In genomic region chr3:10166213-10166604, GRCh38 we compare ENCODE assay signal across 15 cellular contexts. TPM values are rescaled to one million over a fixed set of nuclear protein-coding genes. Genes with fewer than 3 reads are reported as not detected.
DNase-seq lines count a peak whose midpoint lies in the region; ATAC-seq and TF ChIP-seq lines count a peak whose summit lies in the region.
"Had no signal": no experiment of that assay in that cellular context is flagged by ENCODE, and none has a peak within 500 bp of the region (broad histone marks: within the 10 kb centered on the region; RNA-seq: fewer than 3 reads in every experiment).

No MANE protein-coding gene starts in this region.

- H3K27me3 ChIP-seq in thoracic aorta (replicated peaks; ENCODE audit: insufficient read depth), result no peaks in the 10 kb centered on the region
- no peaks in the 10 kb centered on the region for H3K27me3 ChIP-seq in endodermal cell (ENCODE audit: control insufficient read depth, insufficient read depth, low read length, poor library complexity, severe bottlenecking)

- no peaks in the 10 kb centered on the region for H3K27me3 Mint-ChIP-seq in activated naive CD4-positive, alpha-beta T cell treated with anti-CD3 and anti-CD28 coated beads, Interleukin-2, amount 50 U/mL, for 24 hours
- H3K27me3 Mint-ChIP-seq in activated CD4-positive, alpha-beta memory T cell treated with anti-CD3 and anti-CD28 coated beads, Interleukin-2, amount 10 ng/mL, durations not matched to agents 7 days and 5 days, result no peaks in the 10 kb centered on the region
- H3K27me3 Mint-ChIP-seq in immature natural killer cell (ENCODE audit: low read depth in 3 of 3) (peaks cover 0 to 6% (median 3%) of the 10 kb centered on the region in 3 donors), endodermal cell (ENCODE audit: insufficient read depth) (peaks cover 10% of the 10 kb centered on the region)

- no peak overlapping the region for H3K9ac ChIP-seq in endodermal cell (ENCODE audit: extremely low read depth, low read length, poor library complexity, severe bottlenecking)

- H3K4me1 ChIP-seq in thoracic aorta (ENCODE audit: control insufficient read depth in 1 of 2, low read depth in 2 of 2) (peaks cover 9 to 15% of the 10 kb centered on the region in 2 donors), endodermal cell (ENCODE audit: control insufficient read depth, insufficient read depth, low read length) (no peaks in the 10 kb centered on the region)

- DNase-seq in activated naive CD4-positive, alpha-beta T cell treated with Interleukin-2 at 50 U/mL for 16 hours, result no peak
- DNase-seq in activated CD4-positive, alpha-beta memory T cell treated with anti-CD3 and anti-CD28 coated beads, Interleukin-2, amount 10 ng/mL, durations not matched to agents 7 days and 5 days, result no peak
- no peak for DNase-seq in immature natural killer cell
- no peak for DNase-seq in thoracic aorta (ENCODE audit: low spot score)
- DNase-seq in NCI-H1694 (lab: John Stamatoyannopoulos, UW), result no peak
- no peak for DNase-seq in NCI-H1417 treated with DMSO at 0.1 percent for 48 hours (lab: John Stamatoyannopoulos, UW)
- no peak for DNase-seq in endodermal cell
- DNase-seq: activated CD8-positive, alpha-beta memory T cell treated with anti-CD3 and anti-CD28 coated beads, Interleukin-2, amount 50 U/mL, for 48 hours; mesendoderm; NCI-H1048 had no signal

- CTCF ChIA-PET in activated CD4-positive, alpha-beta memory T cell treated with anti-CD3 and anti-CD28 coated beads, Interleukin-2, amount 10 ng/mL, durations not matched to agents 7 days and 5 days (lab: Charles Lee), result interaction anchor here (0.7 to 2.2 kb wide), 6 partner anchors 28 to 325 kb away, joined by 3 to 6 read pairs (median 4); partner anchors contain the start of gene TATDN2

- H3K36me3 Mint-ChIP-seq in activated naive CD4-positive, alpha-beta T cell treated with anti-CD3 and anti-CD28 coated beads, Interleukin-2, amount 50 U/mL, for 24 hours, result peaks cover 4% of the 10 kb centered on the region
- H3K36me3 Mint-ChIP-seq in activated CD4-positive, alpha-beta memory T cell treated with anti-CD3 and anti-CD28 coated beads, Interleukin-2, amount 10 ng/mL, durations not matched to agents 7 days and 5 days (ENCODE audit: low read depth), result peaks cover 18% of the 10 kb centered on the region
- H3K36me3 Mint-ChIP-seq in immature natural killer cell (peaks cover 12 to 34% (median 18%) of the 10 kb centered on the region in 3 donors), endodermal cell (ENCODE audit: low read depth) (no peaks in the 10 kb centered on the region)

- peak overlapping the region; percentile 87 for H3K4me3 ChIP-seq in thoracic aorta
- no peak overlapping the region for H3K4me3 ChIP-seq in endodermal cell (ENCODE audit: low read length)

- peaks cover 27% of the 10 kb centered on the region for H3K4me1 Mint-ChIP-seq in activated naive CD4-positive, alpha-beta T cell treated with anti-CD3 and anti-CD28 coated beads, Interleukin-2, amount 50 U/mL, for 24 hours
- H3K4me1 Mint-ChIP-seq in activated CD4-positive, alpha-beta memory T cell treated with anti-CD3 and anti-CD28 coated beads, Interleukin-2, amount 10 ng/mL, durations not matched to agents 7 days and 5 days, result peaks cover 32% of the 10 kb centered on the region
- peaks cover 50 to 57% of the 10 kb centered on the region in 2 donors for H3K4me1 Mint-ChIP-seq in immature natural killer cell
- no peaks in the 10 kb centered on the region for H3K4me1 Mint-ChIP-seq in endodermal cell

- WGBS in endodermal cell (ENCODE audit: insufficient coverage in 1 of 2, insufficient read length in 1 of 2), 2 experiments, result 89 to 100% methylated on average over 3 to 5 of the region's 5 CpGs

- H3K36me3 ChIP-seq in thoracic aorta (no peaks in the 10 kb centered on the region), endodermal cell (ENCODE audit: control insufficient read depth, insufficient read depth, low read length) (no peaks in the 10 kb centered on the region)

- H3K27ac Mint-ChIP-seq in activated naive CD4-positive, alpha-beta T cell treated with anti-CD3 and anti-CD28 coated beads, Interleukin-2, amount 50 U/mL, for 24 hours, result peak overlapping the region; percentile 30
- H3K27ac Mint-ChIP-seq in activated CD4-positive, alpha-beta memory T cell treated with anti-CD3 and anti-CD28 coated beads, Interleukin-2, amount 10 ng/mL, durations not matched to agents 7 days and 5 days, result no peak overlapping the region
- peak overlapping the region; percentile 67 to 90 (median 80) for H3K27ac Mint-ChIP-seq in immature natural killer cell
- H3K27ac Mint-ChIP-seq in endodermal cell, result no peak overlapping the region

- POLR2A ChIA-PET in activated CD4-positive, alpha-beta memory T cell treated with anti-CD3 and anti-CD28 coated beads, Interleukin-2, amount 10 ng/mL, durations not matched to agents 7 days and 5 days (lab: Charles Lee), result interaction anchor here (0.7 kb wide), 1 partner anchor 356 kb away, joined by 3 read pairs; no protein-coding TSS in a partner anchor

- peak overlapping the region; percentile 42 for H3K4me3 Mint-ChIP-seq in activated naive CD4-positive, alpha-beta T cell treated with anti-CD3 and anti-CD28 coated beads, Interleukin-2, amount 50 U/mL, for 24 hours
- peak overlapping the region; percentile 54 for H3K4me3 Mint-ChIP-seq in activated CD4-positive, alpha-beta memory T cell treated with anti-CD3 and anti-CD28 coated beads, Interleukin-2, amount 10 ng/mL, durations not matched to agents 7 days and 5 days
- peak overlapping the region; percentile 86 to 94 (median 91) for H3K4me3 Mint-ChIP-seq in immature natural killer cell
- H3K4me3 Mint-ChIP-seq in endodermal cell, result no peak overlapping the region

- peak overlapping the region in 1 of 2 donors; percentile 85 for H3K27ac ChIP-seq in thoracic aorta
- H3K27ac ChIP-seq in endodermal cell (ENCODE audit: low read depth, low read length), result no peak overlapping the region
- H3K27ac ChIP-seq: epithelial cell of prostate had no signal

- no peak for ATAC-seq in thoracic aorta (ENCODE audit: insufficient number of reproducible peaks, low FRiP score, low read depth)

- TF ChIP-seq CTCF in thoracic aorta (IDR thresholded peaks at IDR 0.05) (no peak), endodermal cell (conservative IDR thresholded peaks at IDR 0.05) (no peak)

- H3K9me3 ChIP-seq in thoracic aorta (no peaks in the 10 kb centered on the region), endodermal cell (ENCODE audit: control insufficient read depth, low read length) (peaks cover 16% of the 10 kb centered on the region)

- no peaks in the 10 kb centered on the region for H3K9me3 Mint-ChIP-seq in activated naive CD4-positive, alpha-beta T cell treated with anti-CD3 and anti-CD28 coated beads, Interleukin-2, amount 50 U/mL, for 24 hours
- peaks cover 10% of the 10 kb centered on the region for H3K9me3 Mint-ChIP-seq in activated CD4-positive, alpha-beta memory T cell treated with anti-CD3 and anti-CD28 coated beads, Interleukin-2, amount 10 ng/mL, durations not matched to agents 7 days and 5 days
- H3K9me3 Mint-ChIP-seq in immature natural killer cell, result peaks cover 2 to 10% (median 6%) of the 10 kb centered on the region in 6 donors
- H3K9me3 Mint-ChIP-seq in endodermal cell, result peaks cover 27% of the 10 kb centered on the region

RNA-seq across cellular contexts. Expression of gene IRAK2, which starts 1.5 kb away (rescaled TPM):
- 1 to 10 TPM; 5.1 to 5.2 TPM for total RNA-seq in activated CD4-positive, alpha-beta memory T cell treated with anti-CD3 and anti-CD28 coated beads, Interleukin-2, amount 10 ng/mL, durations not matched to agents 7 days and 5 days
- 10 to 100 TPM; 14.5 to 37.5 (median 37.1) TPM for polyA plus RNA-seq in immature natural killer cell
- total RNA-seq in thoracic aorta (10 to 100 TPM in 1 of 2 donors, 1 to 10 TPM in 1; 5.7 to 13.8 TPM), endodermal cell (under 1 TPM; 0.26 to 0.40 TPM)
- 0.46 TPM for polyA plus RNA-seq in endodermal cell (2013, experiment 1 of 2)
- 0.83 TPM for polyA plus RNA-seq in endodermal cell (2013, experiment 2 of 2)

RNA-seq across cellular contexts. Expression of gene VHL, which starts 24.6 kb away (rescaled TPM):
- 10 to 100 TPM; 68.5 to 73.2 TPM for total RNA-seq in activated CD4-positive, alpha-beta memory T cell treated with anti-CD3 and anti-CD28 coated beads, Interleukin-2, amount 10 ng/mL, durations not matched to agents 7 days and 5 days
- 10 to 100 TPM in 2 of 3 donors, 1 to 10 TPM in 1; 6.6 to 47.8 (median 12.7) TPM for polyA plus RNA-seq in immature natural killer cell
- total RNA-seq in thoracic aorta (10 to 100 TPM; 25.9 to 43.7 TPM), endodermal cell (10 to 100 TPM; 60.4 to 71.5 TPM)
- polyA plus RNA-seq in endodermal cell (2013, experiment 1 of 2), result 57.1 TPM
- 57.3 TPM for polyA plus RNA-seq in endodermal cell (2013, experiment 2 of 2)

RNA-seq across cellular contexts. Expression of gene BRK1, which starts 50.7 kb away (rescaled TPM):
- 100 to 1,000 TPM; 117 to 118 TPM for total RNA-seq in activated CD4-positive, alpha-beta memory T cell treated with anti-CD3 and anti-CD28 coated beads, Interleukin-2, amount 10 ng/mL, durations not matched to agents 7 days and 5 days
- polyA plus RNA-seq in immature natural killer cell, result 100 to 1,000 TPM; 290 to 348 (median 301) TPM
- total RNA-seq in thoracic aorta (100 to 1,000 TPM in 1 of 2 donors, 10 to 100 TPM in 1; 55.0 to 126 TPM), endodermal cell (100 to 1,000 TPM; 110 to 116 TPM)
- 152 TPM for polyA plus RNA-seq in endodermal cell (2013, experiment 1 of 2)
- 140 TPM for polyA plus RNA-seq in endodermal cell (2013, experiment 2 of 2)

RNA-seq across cellular contexts. Expression of gene FANCD2OS, which starts 58.2 kb away (rescaled TPM):
- not detected for total RNA-seq in activated CD4-positive, alpha-beta memory T cell treated with anti-CD3 and anti-CD28 coated beads, Interleukin-2, amount 10 ng/mL, durations not matched to agents 7 days and 5 days
- polyA plus RNA-seq in immature natural killer cell, result not detected
- total RNA-seq in thoracic aorta, result not detected
- not detected for total RNA-seq in endodermal cell
- polyA plus RNA-seq in endodermal cell (2013, experiment 1 of 2), result not detected
- polyA plus RNA-seq in endodermal cell (2013, experiment 2 of 2), result not detected
- total RNA-seq: bronchial epithelial cell, NCI-H460, pulmonary artery endothelial cell had no signal

Comparison
In these comparisons a context has a peak if more than half of its experiments do, and no peak if none do; other contexts are left out.
1. H3K27ac Mint-ChIP-seq: peak in activated naive CD4-positive, alpha-beta T cell treated with anti-CD3 and anti-CD28 coated beads, Interleukin-2, amount 50 U/mL, for 24 hours (single experiment) and immature natural killer cell (6 of 6); none in activated CD4-positive, alpha-beta memory T cell treated with anti-CD3 and anti-CD28 coated beads, Interleukin-2, amount 10 ng/mL, durations not matched to agents 7 days and 5 days (single experiment) and endodermal cell (single experiment).
2. RNA of gene IRAK2, which starts 1.5 kb away (total RNA-seq): 5.7 to 13.8 TPM in thoracic aorta and 5.1 to 5.2 TPM in activated CD4-positive, alpha-beta memory T cell treated with anti-CD3 and anti-CD28 coated beads, Interleukin-2, amount 10 ng/mL, durations not matched to agents 7 days and 5 days; 0.26 to 0.40 TPM in endodermal cell; every median in the first group is over 4 times any median in the second.